16 cellular contexts compared by ENCODE assay signal in genomic region chr1:110056776-110057175, GRCh38. TPM values are rescaled to one million over a fixed set of nuclear protein-coding genes. Genes with fewer than 3 reads are reported as not detected.
DNase-seq lines count a peak whose midpoint lies in the region; ATAC-seq and TF ChIP-seq lines count a peak whose summit lies in the region.
"Had no signal": no experiment of that assay in that cellular context is flagged by ENCODE, and none has a peak within 500 bp of the region (broad histone marks: within the 10 kb centered on the region; RNA-seq: fewer than 3 reads in every experiment).

No MANE protein-coding gene starts in this region.

- no peaks in the 10 kb centered on the region for H3K79me2 ChIP-seq in OCI-LY7 (ENCODE audit: insufficient read depth, low read depth, low read length)

- ATAC-seq in Right ventricle myocardium superior (ENCODE audit: poor library complexity) (peak; percentile 32), left cardiac atrium (no peak), HG02759 (IDR thresholded peaks at IDR 0.05; ENCODE audit: unreplicated experiment) (no peak)
- ATAC-seq: body of pancreas had no signal

- no peak overlapping the region for H2AFZ ChIP-seq in OCI-LY7 (ENCODE audit: low read length)

- POLR2A ChIA-PET in OCI-LY7 (lab: Charles Lee): interaction anchor here (1.6 kb wide), 1 partner anchor 10 kb away, joined by 4 read pairs; no protein-coding TSS in a partner anchor

- H3K9me3 ChIP-seq in OCI-LY7 (ENCODE audit: low read length): no peaks in the 10 kb centered on the region
- H3K9me3 ChIP-seq: body of pancreas, SJCRH30, thoracic aorta had no signal

- H3K27ac ChIP-seq in brain microvascular endothelial cell: peak overlapping the region; percentile 11
- H3K27ac ChIP-seq in OCI-LY7 (ENCODE audit: low read depth, low read length, poor library complexity, severe bottlenecking): no peak overlapping the region
- H3K27ac ChIP-seq: body of pancreas, SJCRH30, thoracic aorta had no signal

- in situ Hi-C loops in brain microvascular endothelial cell (cut with HindIII; ENCODE audit: low pct_ligation_motif_present, low sequenced_read_pairs): no loop called here

- H3K27me3 ChIP-seq in brain microvascular endothelial cell (replicated peaks): no peaks in the 10 kb centered on the region
- H3K27me3 ChIP-seq: body of pancreas, SJCRH30 had no signal

- CTCF ChIA-PET in OCI-LY7 (lab: Charles Lee; ENCODE audit: unreplicated experiment): no interaction called here

- H3K9me2 ChIP-seq in OCI-LY7 (ENCODE audit: insufficient read depth, low read length): no peaks in the 10 kb centered on the region

- no peaks in the 10 kb centered on the region for H4K20me1 ChIP-seq in OCI-LY7 (ENCODE audit: insufficient read depth, low read length)

- BruUV-seq in OCI-LY7 (replicated peaks; lab: Mats Ljungman, UMichigan): no TSS peak

- TF ChIP-seq CTCF in brain microvascular endothelial cell (IDR thresholded peaks at IDR 0.05; ENCODE audit: low read depth, low read length, missing control alignments): no peak
- no peak for TF ChIP-seq CTCF in OCI-LY7 (conservative IDR thresholded peaks at IDR 0.05; ENCODE audit: low read length)

- no peak overlapping the region for H3K4me2 ChIP-seq in OCI-LY7 (ENCODE audit: low read length)

- H3K4me1 ChIP-seq in OCI-LY7 (ENCODE audit: insufficient read depth, low read length, poor library complexity, severe bottlenecking): no peaks in the 10 kb centered on the region
- H3K4me1 ChIP-seq: body of pancreas, SJCRH30 had no signal

- DNase-seq in Right ventricle myocardium superior: no peak
- DNase-seq in left cardiac atrium: no peak
- DNase-seq in brain microvascular endothelial cell: peak; percentile 45
- peak; percentile 75 for DNase-seq in hepatic stellate cell (ENCODE audit: low spot score)
- no peak for DNase-seq in cortex of kidney (lab: John Stamatoyannopoulos, UW)
- no peak for DNase-seq in OCI-LY7 (ENCODE audit: low spot score)
- DNase-seq in stimulated activated CD4-positive, alpha-beta T cell treated with anti-CD3 and anti-CD28 coated beads, Interleukin-1b, Interleukin-23, amount 100 ng/mL, for 48 hours: no peak
- DNase-seq: body of pancreas, H9, NCI-H1417, retina, SJCRH30 had no signal

- peaks cover 52% of the 10 kb centered on the region for H3K36me3 ChIP-seq in brain microvascular endothelial cell (replicated peaks)
- H3K36me3 ChIP-seq in OCI-LY7 (ENCODE audit: insufficient read depth, low read length): peaks cover 64% of the 10 kb centered on the region

- H3K4me3 ChIP-seq in brain microvascular endothelial cell (ENCODE audit: low read depth, low read length) (no peak overlapping the region), OCI-LY7 (ENCODE audit: low read depth, low read length, poor library complexity, severe bottlenecking) (no peak overlapping the region)
- H3K4me3 ChIP-seq: body of pancreas, SJCRH30, thoracic aorta had no signal

- intact Hi-C loops in Right ventricle myocardium superior (cut with DNase I): no loop called here
- intact Hi-C loops in left cardiac atrium (cut with DNase I): loop anchor here (2.0 to 10.0 kb wide), 2 partner anchors 48 to 50 kb away; no protein-coding TSS in a partner anchor
- intact Hi-C loops in OCI-LY7 (cut with micrococcal nuclease; ENCODE audit: unreplicated experiment): no loop called here

RNA-seq across cellular contexts. Expression of gene ALX3, which starts 13.7 kb away (rescaled TPM):
- total RNA-seq in Right ventricle myocardium superior (not detected), left cardiac atrium (not detected), OCI-LY7 (2022) (not detected in 2 replicates)
- total RNA-seq in OCI-LY7 (2014; rRNA removed; shearing (Covaris generic)): not detected in 2 replicates
- total RNA-seq: body of pancreas, H9, mucosa of gallbladder, SJCRH30, thoracic aorta had no signal

RNA-seq across cellular contexts. Expression of gene STRIP1, which starts 22.4 kb away (rescaled TPM):
- total RNA-seq in Right ventricle myocardium superior: 16.2 TPM
- 10 to 100 TPM; 18.2 to 19.0 TPM for total RNA-seq in left cardiac atrium
- total RNA-seq in OCI-LY7 (2014; rRNA removed; shearing (Covaris generic)): 33.1 and 45.5 TPM in 2 replicates
- 42.2 and 43.7 TPM in 2 replicates for total RNA-seq in OCI-LY7 (2022)

RNA-seq across cellular contexts. Expression of gene UBL4B, which starts 55.5 kb away (rescaled TPM):
- total RNA-seq in Right ventricle myocardium superior (not detected), left cardiac atrium (not detected), OCI-LY7 (2022) (not detected in 2 replicates)
- 0.41 TPM in 1 of 2 replicates, not detected in the other for total RNA-seq in OCI-LY7 (2014; rRNA removed; shearing (Covaris generic))
- total RNA-seq: A673, body of pancreas, H9, mucosa of gallbladder, SJCRH30, thoracic aorta had no signal

Comparison
In these comparisons a context has a peak if more than half of its experiments do, and no peak if none do; other contexts are left out.
1. intact Hi-C loops: an anchor here in left cardiac atrium (2.0 to 10.0 kb wide); none called in Right ventricle myocardium superior and OCI-LY7.
2. DNase-seq: peak in brain microvascular endothelial cell (single experiment) and hepatic stellate cell (single experiment); none in Right ventricle myocardium superior (single experiment), left cardiac atrium (single experiment), cortex of kidney (single experiment), OCI-LY7 (single experiment) and stimulated activated CD4-positive, alpha-beta T cell treated with anti-CD3 and anti-CD28 coated beads, Interleukin-1b, Interleukin-23, amount 100 ng/mL, for 48 hours (single experiment).